Comparison of ENCODE assay signal across 1 cellular context in genomic region chr7:108014747-108015682, GRCh38.
TF ChIP-seq lines count a peak whose summit lies in the region.

No MANE protein-coding gene starts in this region.

TF ChIP-seq in HepG2, 621 proteins besides CTCF, POLR2A, EP300 and RAD21 (continued from another document and continues in another):
- TF ChIP-seq MLX (CRISPR knock-in tag; IDR thresholded peaks at IDR 0.05), result 0 out of 2 replicates have a peak, but pooled peaks have one; percentile 26
- no peak for TF ChIP-seq AHR (CRISPR knock-in tag; IDR thresholded peaks at IDR 0.05)
- no peak for TF ChIP-seq ZNF276 (CRISPR knock-in tag; IDR thresholded peaks at IDR 0.05; ENCODE audit: low read depth)
- TF ChIP-seq ZBTB2 (CRISPR knock-in tag; IDR thresholded peaks at IDR 0.05; ENCODE audit: low read depth), result no peak
- peak; percentile 69; the same call in 1 of the 2 replicates for TF ChIP-seq JUNB (CRISPR knock-in tag; IDR thresholded peaks at IDR 0.05; ENCODE audit: borderline replicate concordance)
- TF ChIP-seq SMARCC2 (IDR thresholded peaks at IDR 0.05), result no peak
- no peak for TF ChIP-seq RFX5 (IDR thresholded peaks at IDR 0.05; ENCODE audit: low read depth, low read length)
- TF ChIP-seq NFKBIZ (CRISPR knock-in tag; IDR thresholded peaks at IDR 0.05), result no peak
- no peak for TF ChIP-seq PTBP1 (IDR thresholded peaks at IDR 0.05; ENCODE audit: low read depth, low read length, poor library complexity, severe bottlenecking)
- TF ChIP-seq ZNF142 (CRISPR knock-in tag; IDR thresholded peaks at IDR 0.05), result no peak
- TF ChIP-seq ZNF451 (CRISPR knock-in tag; IDR thresholded peaks at IDR 0.05), result no peak
- no peak for TF ChIP-seq ZNF790 (CRISPR knock-in tag; IDR thresholded peaks at IDR 0.05; ENCODE audit: borderline replicate concordance)
- no peak for TF ChIP-seq PITX1 (CRISPR knock-in tag; IDR thresholded peaks at IDR 0.05)
- no peak for TF ChIP-seq SALL2 (CRISPR knock-in tag; IDR thresholded peaks at IDR 0.05)
- TF ChIP-seq HNRNPUL1 (IDR thresholded peaks at IDR 0.05; ENCODE audit: low read depth, low read length), result no peak
- TF ChIP-seq GMEB2 (CRISPR knock-in tag; IDR thresholded peaks at IDR 0.05; ENCODE audit: low read depth), result no peak
- no peak for TF ChIP-seq ZNF569 (CRISPR knock-in tag; IDR thresholded peaks at IDR 0.05; ENCODE audit: borderline replicate concordance)
- TF ChIP-seq ZNF34 (CRISPR knock-in tag; IDR thresholded peaks at IDR 0.05; ENCODE audit: borderline replicate concordance), result no peak
- TF ChIP-seq ZNF761 (CRISPR knock-in tag; conservative IDR thresholded peaks at IDR 0.05), result no peak
- no peak for TF ChIP-seq ZSCAN30 (CRISPR knock-in tag; IDR thresholded peaks at IDR 0.05)
- no peak for TF ChIP-seq ZSCAN21 (CRISPR knock-in tag; IDR thresholded peaks at IDR 0.05; ENCODE audit: borderline replicate concordance)
- TF ChIP-seq PCBP1 (IDR thresholded peaks at IDR 0.05; ENCODE audit: borderline replicate concordance, low read depth, low read length), result no peak
- peak; percentile 63 for TF ChIP-seq HDAC1 (CRISPR knock-in tag; IDR thresholded peaks at IDR 0.05)
- no peak for TF ChIP-seq NBN (conservative IDR thresholded peaks at IDR 0.05)
- TF ChIP-seq ZBTB34 (CRISPR knock-in tag; IDR thresholded peaks at IDR 0.05), result no peak
- no peak for TF ChIP-seq MTF1 (CRISPR knock-in tag; IDR thresholded peaks at IDR 0.05)
- no peak for TF ChIP-seq ELK4 (CRISPR knock-in tag; IDR thresholded peaks at IDR 0.05; ENCODE audit: borderline replicate concordance)
- TF ChIP-seq DDIT3 (CRISPR knock-in tag; IDR thresholded peaks at IDR 0.05), result no peak
- TF ChIP-seq ZNF232 (CRISPR knock-in tag; IDR thresholded peaks at IDR 0.05; ENCODE audit: borderline replicate concordance), result no peak
- 0 out of 2 replicates have a peak, but pooled peaks have one; percentile 50 for TF ChIP-seq IRF2 (CRISPR knock-in tag; IDR thresholded peaks at IDR 0.05)
- TF ChIP-seq RCOR2 (CRISPR knock-in tag; IDR thresholded peaks at IDR 0.05), result peak; percentile 55; the same call in 1 of the 2 replicates
- TF ChIP-seq FOXP4 (CRISPR knock-in tag; IDR thresholded peaks at IDR 0.05), result peak; percentile 79
- TF ChIP-seq KDM5A (IDR thresholded peaks at IDR 0.05; ENCODE audit: borderline replicate concordance, low read length), result no peak
- no peak for TF ChIP-seq SNAPC4 (CRISPR knock-in tag; IDR thresholded peaks at IDR 0.05)
- TF ChIP-seq ZNF253 (CRISPR knock-in tag; IDR thresholded peaks at IDR 0.05; ENCODE audit: borderline replicate concordance), result no peak
- no peak for TF ChIP-seq ARNTL (CRISPR knock-in tag; IDR thresholded peaks at IDR 0.05)
- TF ChIP-seq HIVEP1 (CRISPR knock-in tag; IDR thresholded peaks at IDR 0.05), result no peak
- TF ChIP-seq ZNF614 (CRISPR knock-in tag; IDR thresholded peaks at IDR 0.05; ENCODE audit: borderline replicate concordance), result peak; percentile 100
- 0 out of 2 replicates have a peak, but pooled peaks have one; percentile 24 for TF ChIP-seq CBFB (CRISPR knock-in tag; IDR thresholded peaks at IDR 0.05)
- 0 out of 2 replicates have a peak, but pooled peaks have one; percentile 17 for TF ChIP-seq PPARG (CRISPR knock-in tag; conservative IDR thresholded peaks at IDR 0.05)
